In the genomic region with DNA sequence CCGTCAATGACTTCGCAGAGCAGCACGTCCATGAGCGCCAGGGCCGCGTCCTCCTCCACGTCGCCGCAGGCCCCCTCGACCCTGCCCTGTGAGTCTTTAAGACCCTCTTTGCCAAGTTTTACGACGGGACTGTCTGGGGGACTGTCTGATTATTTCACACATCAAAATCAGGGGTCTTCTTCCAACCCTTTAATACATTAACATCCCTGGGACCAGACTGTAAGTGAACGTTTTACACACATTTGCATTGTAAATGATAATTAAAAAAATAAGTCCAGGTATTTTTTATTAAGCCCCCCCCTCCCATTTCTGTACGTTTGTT, we compare ENCODE assay signal across 15 cellular contexts. TPM values are rescaled to one million over a fixed set of nuclear protein-coding genes. Genes with fewer than 3 reads are reported as not detected.
DNase-seq lines count a peak whose midpoint lies in the region; ATAC-seq and TF ChIP-seq lines count a peak whose summit lies in the region.
"Had no signal": no experiment of that assay in that cellular context is flagged by ENCODE, and none has a peak within 500 bp of the region (broad histone marks: within the 10 kb centered on the region; RNA-seq: fewer than 3 reads in every experiment).

No MANE protein-coding gene starts in this region.

- no peak overlapping the region for H3K9ac ChIP-seq in trophoblast cell (ENCODE audit: low read length)

- ATAC-seq in WTC11 (no peak), gastroesophageal sphincter (no peak), aorta (ENCODE audit: low FRiP score) (no peak), HG03135 (IDR thresholded peaks at IDR 0.05; ENCODE audit: unreplicated experiment) (no peak)
- ATAC-seq: Panc1 had no signal

- H4K12ac ChIP-seq in trophoblast cell (ENCODE audit: low read depth, low read length) = no peak overlapping the region

- intact Hi-C loops in activated CD4-positive, alpha-beta memory T cell treated with anti-CD3 and anti-CD28 coated beads for 36 hours (cut with micrococcal nuclease) = no loop called here
- intact Hi-C loops in aorta (cut with DNase I) = no loop called here

- peaks cover 0 to 11% (median 0%) of the 10 kb centered on the region in 3 donors for H3K9me3 ChIP-seq in gastroesophageal sphincter
- peaks cover 6% of the 10 kb centered on the region for H3K9me3 ChIP-seq in trophoblast cell (ENCODE audit: insufficient read depth, low read depth, low read length)
- peaks cover 7% of the 10 kb centered on the region for H3K9me3 ChIP-seq in aorta (ENCODE audit: control insufficient read depth, low read length)

- no peak overlapping the region for H3K23ac ChIP-seq in trophoblast cell (ENCODE audit: low read length)

- DNase-seq in activated CD4-positive, alpha-beta memory T cell treated with anti-CD3 and anti-CD28 coated beads, Interleukin-2, amount 10 ng/mL, durations not matched to agents 7 days and 5 days = no peak
- no peak for DNase-seq in activated CD4-positive, alpha-beta memory T cell treated with anti-CD3 and anti-CD28 coated beads for 36 hours
- DNase-seq in WTC11 (ENCODE audit: low spot score) (no peak), trophoblast cell (no peak), aorta (no peak), ACHN (no peak)
- DNase-seq: activated CD4-positive, alpha-beta T cell treated with anti-CD3 and anti-CD28 coated beads for 48 hours; DMS 273 treated with DMSO at 0.1 percent for 48 hours; NCI-H1417 treated with DMSO at 0.1 percent for 48 hours had no signal

- H3K27ac ChIP-seq in gastroesophageal sphincter = peak overlapping the region in 1 of 4 donors; percentile 78
- H3K27ac ChIP-seq in trophoblast cell (ENCODE audit: low read depth, low read length) = no peak overlapping the region
- H3K27ac ChIP-seq in aorta (ENCODE audit: low read depth in 1 of 2, low read length in 2 of 2) = no peak overlapping the region

- H3K27ac Mint-ChIP-seq in activated CD4-positive, alpha-beta memory T cell treated with anti-CD3 and anti-CD28 coated beads, Interleukin-2, amount 10 ng/mL, durations not matched to agents 7 days and 5 days = peak overlapping the region; percentile 49
- H3K27ac Mint-ChIP-seq in activated CD4-positive, alpha-beta memory T cell treated with anti-CD3 and anti-CD28 coated beads for 36 hours = no peak overlapping the region
- no peak overlapping the region for H3K27ac Mint-ChIP-seq in WTC11

- CTCF ChIA-PET in activated CD4-positive, alpha-beta memory T cell treated with anti-CD3 and anti-CD28 coated beads, Interleukin-2, amount 10 ng/mL, durations not matched to agents 7 days and 5 days (lab: Charles Lee) = no interaction called here
- CTCF ChIA-PET in activated CD4-positive, alpha-beta memory T cell treated with anti-CD3 and anti-CD28 coated beads for 36 hours (lab: Charles Lee) = interaction anchor here (0.5 kb wide), 1 partner anchor 36 kb away, joined by 3 read pairs; no protein-coding TSS in a partner anchor
- CTCF ChIA-PET in WTC11 (lab: Charles Lee) = interaction anchor here (1.0 to 4.6 kb wide), 2 partner anchors 12 to 17 kb away, joined by 9 to 60 read pairs; no protein-coding TSS in a partner anchor

- peaks cover 3% of the 10 kb centered on the region for H3K9me3 Mint-ChIP-seq in activated CD4-positive, alpha-beta memory T cell treated with anti-CD3 and anti-CD28 coated beads, Interleukin-2, amount 10 ng/mL, durations not matched to agents 7 days and 5 days
- peaks cover 8% of the 10 kb centered on the region for H3K9me3 Mint-ChIP-seq in activated CD4-positive, alpha-beta memory T cell treated with anti-CD3 and anti-CD28 coated beads for 36 hours
- no peaks in the 10 kb centered on the region for H3K9me3 Mint-ChIP-seq in WTC11

- H3K4me1 ChIP-seq in gastroesophageal sphincter = peaks cover 0 to 33% (median 7%) of the 10 kb centered on the region in 3 donors
- H3K4me1 ChIP-seq in trophoblast cell (ENCODE audit: control insufficient read depth in 1 of 2, insufficient read depth in 2 of 2, low read length in 2 of 2) = peaks cover 2 to 11% of the 10 kb centered on the region in 2 experiments
- H3K4me1 ChIP-seq in aorta (ENCODE audit: control insufficient read depth in 1 of 2, insufficient read depth in 2 of 2, low read length in 2 of 2) = no peaks in the 10 kb centered on the region

- H3K79me2 ChIP-seq in trophoblast cell (ENCODE audit: control insufficient read depth, insufficient read depth, low read length, poor library complexity) = no peaks in the 10 kb centered on the region

- peak overlapping the region; percentile 14 for H3K4me3 Mint-ChIP-seq in activated CD4-positive, alpha-beta memory T cell treated with anti-CD3 and anti-CD28 coated beads, Interleukin-2, amount 10 ng/mL, durations not matched to agents 7 days and 5 days
- no peak overlapping the region for H3K4me3 Mint-ChIP-seq in activated CD4-positive, alpha-beta memory T cell treated with anti-CD3 and anti-CD28 coated beads for 36 hours
- H3K4me3 Mint-ChIP-seq in WTC11 = peak overlapping the region; percentile 70

- no peak overlapping the region for H3K4ac ChIP-seq in trophoblast cell (ENCODE audit: low read depth, low read length)

- no peak overlapping the region for H2AFZ ChIP-seq in trophoblast cell (ENCODE audit: insufficient read depth, low read length, poor library complexity)

- peaks cover 99% of the 10 kb centered on the region for H3K27me3 ChIP-seq in gastroesophageal sphincter
- H3K27me3 ChIP-seq in trophoblast cell (ENCODE audit: insufficient read depth, low read length) = peaks cover 46% of the 10 kb centered on the region
- peaks cover 0 to 3% of the 10 kb centered on the region in 2 donors for H3K27me3 ChIP-seq in aorta (ENCODE audit: control insufficient read depth in 1 of 2, insufficient read depth in 2 of 2, low read length in 1 of 2)

- H3K27me3 Mint-ChIP-seq in activated CD4-positive, alpha-beta memory T cell treated with anti-CD3 and anti-CD28 coated beads, Interleukin-2, amount 10 ng/mL, durations not matched to agents 7 days and 5 days = peaks cover 50% of the 10 kb centered on the region
- H3K27me3 Mint-ChIP-seq in activated CD4-positive, alpha-beta memory T cell treated with anti-CD3 and anti-CD28 coated beads for 36 hours = peaks cover 55% of the 10 kb centered on the region
- H3K27me3 Mint-ChIP-seq in WTC11 (ENCODE audit: low read depth) = peaks cover 97% of the 10 kb centered on the region

- H2BK12ac ChIP-seq in trophoblast cell (ENCODE audit: low read length) = no peak overlapping the region

- H3K4me3 ChIP-seq in gastroesophageal sphincter = peak overlapping the region; percentile 16 to 50
- H3K4me3 ChIP-seq in trophoblast cell (ENCODE audit: low read depth, low read length) = peak overlapping the region; percentile 16
- no peak overlapping the region for H3K4me3 ChIP-seq in aorta (ENCODE audit: low read length in 2 of 2)

- TF ChIP-seq CTCF in WTC11 (IDR thresholded peaks at IDR 0.05) (no peak), gastroesophageal sphincter (IDR thresholded peaks at IDR 0.05) (no peak)

- WGBS in gastroesophageal sphincter (ENCODE audit: low coverage in 1 of 2), 2 donors = 9 to 14% methylated on average over 4 to 14 of the region's 14 CpGs
- no CpG with 5 or more reads among the region's 14 CpGs for WGBS in trophoblast cell (ENCODE audit: extremely low coverage, insufficient coverage, insufficient read length)
- WGBS in aorta, 2 donors = 7 to 12% methylated on average over 14 of the region's 14 CpGs

- POLR2A ChIA-PET in activated CD4-positive, alpha-beta memory T cell treated with anti-CD3 and anti-CD28 coated beads, Interleukin-2, amount 10 ng/mL, durations not matched to agents 7 days and 5 days (lab: Charles Lee) = no interaction called here
- POLR2A ChIA-PET in activated CD4-positive, alpha-beta memory T cell treated with anti-CD3 and anti-CD28 coated beads for 36 hours (lab: Charles Lee) = no interaction called here
- POLR2A ChIA-PET in WTC11 (lab: Charles Lee) = no interaction called here

- H4K8ac ChIP-seq in trophoblast cell (ENCODE audit: low read depth, low read length) = no peak overlapping the region

- no peaks in the 10 kb centered on the region for H3K36me3 ChIP-seq in gastroesophageal sphincter
- H3K36me3 ChIP-seq in trophoblast cell (ENCODE audit: control insufficient read depth in 1 of 2, insufficient read depth in 2 of 2, low read length in 2 of 2) = no peaks in the 10 kb centered on the region
- H3K36me3 ChIP-seq in aorta (ENCODE audit: control insufficient read depth in 1 of 2, insufficient read depth in 2 of 2, low read length in 1 of 2) = no peaks in the 10 kb centered on the region

- peaks cover 13% of the 10 kb centered on the region for H3K36me3 Mint-ChIP-seq in activated CD4-positive, alpha-beta memory T cell treated with anti-CD3 and anti-CD28 coated beads, Interleukin-2, amount 10 ng/mL, durations not matched to agents 7 days and 5 days (ENCODE audit: low read depth)
- peaks cover 14% of the 10 kb centered on the region for H3K36me3 Mint-ChIP-seq in activated CD4-positive, alpha-beta memory T cell treated with anti-CD3 and anti-CD28 coated beads for 36 hours
- no peaks in the 10 kb centered on the region for H3K36me3 Mint-ChIP-seq in WTC11

- peaks cover 6% of the 10 kb centered on the region for H3K4me1 Mint-ChIP-seq in activated CD4-positive, alpha-beta memory T cell treated with anti-CD3 and anti-CD28 coated beads, Interleukin-2, amount 10 ng/mL, durations not matched to agents 7 days and 5 days
- peaks cover 8% of the 10 kb centered on the region for H3K4me1 Mint-ChIP-seq in activated CD4-positive, alpha-beta memory T cell treated with anti-CD3 and anti-CD28 coated beads for 36 hours (ENCODE audit: low read depth)
- H3K4me1 Mint-ChIP-seq in WTC11 = peaks cover 39% of the 10 kb centered on the region

- no peak overlapping the region for H3K14ac ChIP-seq in trophoblast cell (ENCODE audit: low read length)

- H2BK5ac ChIP-seq in trophoblast cell (ENCODE audit: low read depth, low read length, poor library complexity) = no peak overlapping the region

- in situ Hi-C loops in ACHN (cut with HindIII; ENCODE audit: low pct_ligation_motif_present, low pct_unique_long_range_greater_than_20kb, low sequenced_read_pairs) = no loop called here

- TF ChIP-seq EP300 in gastroesophageal sphincter (IDR thresholded peaks at IDR 0.05) = no peak

- no peak overlapping the region for H3K4me2 ChIP-seq in trophoblast cell (ENCODE audit: low read length)

- no peak overlapping the region for H2BK120ac ChIP-seq in trophoblast cell (ENCODE audit: insufficient read depth, low read length, poor library complexity)

- no peak overlapping the region for H3K18ac ChIP-seq in trophoblast cell (ENCODE audit: low read length)

- no peak overlapping the region for H2AK5ac ChIP-seq in trophoblast cell (ENCODE audit: low read length)

- H3K79me1 ChIP-seq in trophoblast cell (ENCODE audit: low read length) = no peaks in the 10 kb centered on the region

- TF ChIP-seq POLR2A in gastroesophageal sphincter (IDR thresholded peaks at IDR 0.05) = no peak

- H4K91ac ChIP-seq in trophoblast cell (ENCODE audit: low read depth, low read length) = no peak overlapping the region

RNA-seq across cellular contexts. Expression of gene FOXG1, which starts 1.9 kb away (rescaled TPM):
- not detected for total RNA-seq in activated CD4-positive, alpha-beta memory T cell treated with anti-CD3 and anti-CD28 coated beads, Interleukin-2, amount 10 ng/mL, durations not matched to agents 7 days and 5 days
- not detected for total RNA-seq in activated CD4-positive, alpha-beta memory T cell treated with anti-CD3 and anti-CD28 coated beads for 36 hours
- 0.09 to 0.18 TPM (median 0.16 TPM) in 3 replicates for total RNA-seq in WTC11 (2021)
- total RNA-seq in gastroesophageal sphincter = 1 to 10 TPM in 1 of 4 donors, under 1 TPM in 2, not detected in 1; 0.16 to 1.8 (median 0.89) TPM
- 0.01 TPM in 2 replicates for polyA plus RNA-seq in trophoblast cell (2013)
- not detected for total RNA-seq in aorta
- polyA plus RNA-seq in aorta = not detected
- total RNA-seq: posterior vena cava; T-helper 2 cell treated with Interferon-gamma antibody and Interleukin-4, amounts not matched to agents 100 ng/mL and 5 ng/mL, for 36 hours; ureter had no signal

Comparison
In these comparisons a context has a peak if more than half of its experiments do, and no peak if none do; other contexts are left out.
1. H3K4me3 ChIP-seq: peak in gastroesophageal sphincter (2 of 2) and trophoblast cell (single experiment); none in aorta (0 of 2).